In genomic region chr20:24953621-24954133, GRCh38 we compare ENCODE assay signal across 1 cellular context.
TF ChIP-seq lines count a peak whose summit lies in the region.

No MANE protein-coding gene starts in this region.

TF ChIP-seq in WTC11, 78 proteins besides CTCF, POLR2A, EP300 and RAD21 (continued from another document):
- no peak for TF ChIP-seq ATF2 (CRISPR knock-in tag; IDR thresholded peaks at IDR 0.05; ENCODE audit: borderline replicate concordance, low read depth)
- no peak for TF ChIP-seq CREB1 (CRISPR knock-in tag; IDR thresholded peaks at IDR 0.05)
- no peak for TF ChIP-seq ZNF263 (CRISPR knock-in tag; IDR thresholded peaks at IDR 0.05; ENCODE audit: low read depth)
- no peak for TF ChIP-seq AFF4 (CRISPR knock-in tag; IDR thresholded peaks at IDR 0.05; ENCODE audit: borderline replicate concordance)
- TF ChIP-seq, protein P1, sequence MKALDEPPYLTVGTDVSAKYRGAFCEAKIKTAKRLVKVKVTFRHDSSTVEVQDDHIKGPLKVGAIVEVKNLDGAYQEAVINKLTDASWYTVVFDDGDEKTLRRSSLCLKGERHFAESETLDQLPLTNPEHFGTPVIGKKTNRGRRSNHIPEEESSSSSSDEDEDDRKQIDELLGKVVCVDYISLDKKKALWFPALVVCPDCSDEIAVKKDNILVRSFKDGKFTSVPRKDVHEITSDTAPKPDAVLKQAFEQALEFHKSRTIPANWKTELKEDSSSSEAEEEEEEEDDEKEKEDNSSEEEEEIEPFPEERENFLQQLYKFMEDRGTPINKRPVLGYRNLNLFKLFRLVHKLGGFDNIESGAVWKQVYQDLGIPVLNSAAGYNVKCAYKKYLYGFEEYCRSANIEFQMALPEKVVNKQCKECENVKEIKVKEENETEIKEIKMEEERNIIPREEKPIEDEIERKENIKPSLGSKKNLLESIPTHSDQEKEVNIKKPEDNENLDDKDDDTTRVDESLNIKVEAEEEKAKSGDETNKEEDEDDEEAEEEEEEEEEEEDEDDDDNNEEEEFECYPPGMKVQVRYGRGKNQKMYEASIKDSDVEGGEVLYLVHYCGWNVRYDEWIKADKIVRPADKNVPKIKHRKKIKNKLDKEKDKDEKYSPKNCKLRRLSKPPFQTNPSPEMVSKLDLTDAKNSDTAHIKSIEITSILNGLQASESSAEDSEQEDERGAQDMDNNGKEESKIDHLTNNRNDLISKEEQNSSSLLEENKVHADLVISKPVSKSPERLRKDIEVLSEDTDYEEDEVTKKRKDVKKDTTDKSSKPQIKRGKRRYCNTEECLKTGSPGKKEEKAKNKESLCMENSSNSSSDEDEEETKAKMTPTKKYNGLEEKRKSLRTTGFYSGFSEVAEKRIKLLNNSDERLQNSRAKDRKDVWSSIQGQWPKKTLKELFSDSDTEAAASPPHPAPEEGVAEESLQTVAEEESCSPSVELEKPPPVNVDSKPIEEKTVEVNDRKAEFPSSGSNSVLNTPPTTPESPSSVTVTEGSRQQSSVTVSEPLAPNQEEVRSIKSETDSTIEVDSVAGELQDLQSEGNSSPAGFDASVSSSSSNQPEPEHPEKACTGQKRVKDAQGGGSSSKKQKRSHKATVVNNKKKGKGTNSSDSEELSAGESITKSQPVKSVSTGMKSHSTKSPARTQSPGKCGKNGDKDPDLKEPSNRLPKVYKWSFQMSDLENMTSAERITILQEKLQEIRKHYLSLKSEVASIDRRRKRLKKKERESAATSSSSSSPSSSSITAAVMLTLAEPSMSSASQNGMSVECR (CRISPR knock-in tag; IDR thresholded peaks at IDR 0.05; ENCODE audit: borderline replicate concordance), result no peak
- TF ChIP-seq, protein P2, sequence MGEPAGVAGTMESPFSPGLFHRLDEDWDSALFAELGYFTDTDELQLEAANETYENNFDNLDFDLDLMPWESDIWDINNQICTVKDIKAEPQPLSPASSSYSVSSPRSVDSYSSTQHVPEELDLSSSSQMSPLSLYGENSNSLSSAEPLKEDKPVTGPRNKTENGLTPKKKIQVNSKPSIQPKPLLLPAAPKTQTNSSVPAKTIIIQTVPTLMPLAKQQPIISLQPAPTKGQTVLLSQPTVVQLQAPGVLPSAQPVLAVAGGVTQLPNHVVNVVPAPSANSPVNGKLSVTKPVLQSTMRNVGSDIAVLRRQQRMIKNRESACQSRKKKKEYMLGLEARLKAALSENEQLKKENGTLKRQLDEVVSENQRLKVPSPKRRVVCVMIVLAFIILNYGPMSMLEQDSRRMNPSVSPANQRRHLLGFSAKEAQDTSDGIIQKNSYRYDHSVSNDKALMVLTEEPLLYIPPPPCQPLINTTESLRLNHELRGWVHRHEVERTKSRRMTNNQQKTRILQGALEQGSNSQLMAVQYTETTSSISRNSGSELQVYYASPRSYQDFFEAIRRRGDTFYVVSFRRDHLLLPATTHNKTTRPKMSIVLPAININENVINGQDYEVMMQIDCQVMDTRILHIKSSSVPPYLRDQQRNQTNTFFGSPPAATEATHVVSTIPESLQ (CRISPR knock-in tag; IDR thresholded peaks at IDR 0.05), result no peak
- TF ChIP-seq ZNF219 (CRISPR knock-in tag; IDR thresholded peaks at IDR 0.05; ENCODE audit: borderline replicate concordance), result no peak
